Comparison of ENCODE assay signal across 23 cellular contexts in the genomic region with DNA sequence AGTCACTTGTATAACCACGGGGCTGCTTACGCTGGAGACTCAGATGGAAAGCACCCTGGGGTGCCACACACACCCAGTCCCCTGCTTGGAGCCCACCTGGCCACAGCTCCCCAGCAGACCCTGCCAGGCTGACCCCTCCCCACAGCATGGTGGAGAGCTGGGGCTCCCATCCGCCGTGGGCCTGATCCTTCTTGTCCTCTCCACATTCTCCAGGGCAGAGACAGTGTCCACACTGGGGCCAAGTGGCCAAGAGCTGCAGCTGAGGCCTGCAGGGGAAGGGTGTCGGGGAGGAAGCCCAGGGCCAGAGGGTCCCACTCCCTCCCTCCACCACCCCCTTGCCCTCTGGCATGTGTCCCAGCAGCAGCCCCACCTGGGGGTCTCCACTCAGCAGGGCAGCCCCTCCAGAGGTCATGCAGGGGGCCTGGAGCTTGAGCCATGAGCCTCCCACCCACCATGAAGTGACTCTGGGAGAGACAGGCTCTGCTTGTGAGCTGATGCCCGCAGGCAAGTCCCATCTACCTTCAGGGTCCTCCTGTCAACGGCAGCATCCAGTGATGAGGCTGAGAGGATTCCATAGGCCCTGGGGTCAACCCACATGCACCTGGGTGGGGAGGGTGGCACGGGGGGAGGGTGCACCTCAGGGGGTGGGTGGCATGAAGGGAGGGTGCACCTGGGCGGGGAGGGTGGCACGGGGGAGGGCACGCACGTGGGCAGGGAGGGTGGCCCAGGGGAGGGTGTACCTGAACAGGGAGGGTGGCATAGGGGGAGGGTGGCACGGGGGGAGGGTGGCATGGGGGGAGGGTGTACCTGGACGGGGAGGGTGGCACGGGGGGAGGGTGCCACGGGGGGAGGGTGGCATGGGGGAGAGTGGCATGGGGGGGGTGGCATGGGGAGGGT.
"Had no signal": no experiment of that assay in that cellular context is flagged by ENCODE, and none has a peak within 500 bp of the region (broad histone marks: within the 10 kb centered on the region; RNA-seq: fewer than 3 reads in every experiment).

No MANE protein-coding gene starts in this region.

- H3K9me3 Mint-ChIP-seq: naive thymus-derived CD8-positive, alpha-beta T cell; neural progenitor cell; stimulated activated effector memory CD8-positive, alpha-beta T cell treated with anti-CD3 and anti-CD28 coated beads, Interleukin-12 subunit alpha, Interleukin-12 subunit beta, amount 100 ng/mL, for 72 hours had no signal

- H3K9me3 ChIP-seq: left lung, lower lobe of right lung, ovary, right atrium auricular region, suprapubic skin, thoracic aorta, tibial artery, upper lobe of right lung had no signal

- H3K36me3 ChIP-seq: left lung, lower lobe of right lung, neural progenitor cell, ovary, right atrium auricular region, suprapubic skin, thoracic aorta, tibial artery, upper lobe of right lung had no signal

- H3K4me1 ChIP-seq: left lung, lower lobe of right lung, neural progenitor cell, right atrium auricular region, upper lobe of right lung had no signal

- H3K27me3 Mint-ChIP-seq: progenitor cell of endocrine pancreas had no signal

- H3K4me1 Mint-ChIP-seq: nephron progenitor cell; neural progenitor cell; stimulated activated effector memory CD8-positive, alpha-beta T cell treated with anti-CD3 and anti-CD28 coated beads, Interleukin-12 subunit alpha, Interleukin-12 subunit beta, amount 100 ng/mL, for 72 hours had no signal

- H2AFZ ChIP-seq: neural progenitor cell had no signal

- ATAC-seq: left colon; left lung; lower lobe of right lung; naive thymus-derived CD8-positive, alpha-beta T cell; sciatic nerve; stimulated activated effector memory CD8-positive, alpha-beta T cell treated with anti-CD3 and anti-CD28 coated beads, Interleukin-12 subunit alpha, Interleukin-12 subunit beta, amount 100 ng/mL, for 72 hours; upper lobe of right lung had no signal

- DNase-seq: head of caudate nucleus; hippocampal formation; left colon; lower lobe of right lung; mammary epithelial cell; mesenchymal stem cell; naive thymus-derived CD8-positive, alpha-beta T cell; nephron progenitor cell; ovary; stimulated activated CD4-positive, alpha-beta T cell treated with anti-CD3 and anti-CD28 coated beads, Interleukin-4, amount 100 ng/mL, for 24 hours; stimulated activated naive CD4-positive, alpha-beta T cell treated with Interleukin-2 at 50 U/mL for 16 hours; tibial artery; trophoblast cell; upper lobe of right lung had no signal

- H3K27ac ChIP-seq: left lung, lower lobe of right lung, neural progenitor cell, ovary, right atrium auricular region, skin epidermis, suprapubic skin, thoracic aorta, tibial artery, upper lobe of right lung had no signal

- H3K36me3 Mint-ChIP-seq: naive thymus-derived CD8-positive, alpha-beta T cell; neural progenitor cell; stimulated activated effector memory CD8-positive, alpha-beta T cell treated with anti-CD3 and anti-CD28 coated beads, Interleukin-12 subunit alpha, Interleukin-12 subunit beta, amount 100 ng/mL, for 72 hours had no signal

- H3K27ac Mint-ChIP-seq: naive thymus-derived CD8-positive, alpha-beta T cell; nephron progenitor cell; neural progenitor cell; progenitor cell of endocrine pancreas; stimulated activated effector memory CD8-positive, alpha-beta T cell treated with anti-CD3 and anti-CD28 coated beads, Interleukin-12 subunit alpha, Interleukin-12 subunit beta, amount 100 ng/mL, for 72 hours had no signal

- H3K4me2 ChIP-seq: neural progenitor cell had no signal

- H3K9ac ChIP-seq: neural progenitor cell had no signal

- H3K4me3 ChIP-seq: left lung, lower lobe of right lung, neural progenitor cell, ovary, right atrium auricular region, skin epidermis, suprapubic skin, thoracic aorta, tibial artery, upper lobe of right lung had no signal

- H3K27me3 ChIP-seq: left lung, neural progenitor cell, ovary, right atrium auricular region, suprapubic skin, upper lobe of right lung had no signal

- H3K4me3 Mint-ChIP-seq: naive thymus-derived CD8-positive, alpha-beta T cell; nephron progenitor cell; neural progenitor cell; stimulated activated effector memory CD8-positive, alpha-beta T cell treated with anti-CD3 and anti-CD28 coated beads, Interleukin-12 subunit alpha, Interleukin-12 subunit beta, amount 100 ng/mL, for 72 hours had no signal
